ENCODE assay signal across 8 cellular contexts in genomic region chr12:53005215-53005985, GRCh38. TPM values are rescaled to one million over a fixed set of nuclear protein-coding genes. Genes with fewer than 3 reads are reported as not detected.
DNase-seq lines count a peak whose midpoint lies in the region; ATAC-seq and TF ChIP-seq lines count a peak whose summit lies in the region.

No MANE protein-coding gene starts in this region.

- DNase-seq in NCI-H510A treated with DMSO at 0.1 percent for 48 hours (lab: John Stamatoyannopoulos, UW) (peak; percentile 15), NCI-H510A (lab: John Stamatoyannopoulos, UW) (no peak), endothelial cell (ENCODE audit: low spot score) (peak; percentile 17), natural killer cell (no peak), iPS-NIHi7 (ENCODE audit: extremely low spot score) (no peak), NCI-H2171 (lab: John Stamatoyannopoulos, UW) (no peak)

- peak overlapping the region; percentile 87 for H3K9ac ChIP-seq in SU-DHL-6 (ENCODE audit: low read length)

- peaks cover 24% of the 10 kb centered on the region for H3K36me3 ChIP-seq in SU-DHL-6 (ENCODE audit: low read length)

- no peaks in the 10 kb centered on the region for H3K9me2 ChIP-seq in SU-DHL-6 (replicated peaks; ENCODE audit: insufficient read depth, low read length)

- peaks cover 41% of the 10 kb centered on the region for H3K79me2 ChIP-seq in SU-DHL-6 (ENCODE audit: insufficient read depth, low read length)

- peaks cover 24% of the 10 kb centered on the region for H4K20me1 ChIP-seq in SU-DHL-6 (ENCODE audit: low read depth, low read length)

- H3K36me3 Mint-ChIP-seq in endothelial cell (ENCODE audit: low read depth, unreplicated experiment) (peaks cover 4% of the 10 kb centered on the region), natural killer cell (no peaks in the 10 kb centered on the region)

- H3K9me3 Mint-ChIP-seq in endothelial cell (ENCODE audit: unreplicated experiment), result no peaks in the 10 kb centered on the region
- no peaks in the 10 kb centered on the region for H3K9me3 Mint-ChIP-seq in natural killer cell

- H3K4me3 Mint-ChIP-seq in endothelial cell (ENCODE audit: unreplicated experiment) (peak overlapping the region; percentile 99), natural killer cell (peak overlapping the region; percentile 97)

- ATAC-seq in natural killer cell (no peak), GM21423 (IDR thresholded peaks at IDR 0.05; ENCODE audit: unreplicated experiment) (no peak)

- H3K9me3 ChIP-seq in SU-DHL-6 (ENCODE audit: insufficient read depth, low read length), result no peaks in the 10 kb centered on the region

- intact Hi-C loops in natural killer cell (cut with micrococcal nuclease), result loop anchor here (5.0 kb wide), 1 partner anchor 42 kb away; no protein-coding TSS in a partner anchor

- no peak for TF ChIP-seq CTCF in SU-DHL-6 (IDR thresholded peaks at IDR 0.05; ENCODE audit: insufficient read depth, low read length, poor library complexity, severe bottlenecking)
- TF ChIP-seq CTCF in endothelial cell (IDR thresholded peaks at IDR 0.05; ENCODE audit: unreplicated experiment), result no peak
- no peak for TF ChIP-seq CTCF in natural killer cell (IDR thresholded peaks at IDR 0.05)

- H3K4me1 Mint-ChIP-seq in endothelial cell (ENCODE audit: unreplicated experiment) (peaks cover 19% of the 10 kb centered on the region), natural killer cell (peaks cover 32 to 34% of the 10 kb centered on the region in 2 donors)

- peak overlapping the region; percentile 82 for H2AFZ ChIP-seq in SU-DHL-6 (ENCODE audit: low read depth, low read length, severe bottlenecking)

- H3K27ac Mint-ChIP-seq in endothelial cell (ENCODE audit: unreplicated experiment) (peak overlapping the region; percentile 96), natural killer cell (peak overlapping the region; percentile 97 to 99)

- no peaks in the 10 kb centered on the region for H3K27me3 ChIP-seq in SU-DHL-6 (ENCODE audit: low read length)

- H3K27me3 Mint-ChIP-seq in endothelial cell (ENCODE audit: unreplicated experiment), result peaks cover 9% of the 10 kb centered on the region
- H3K27me3 Mint-ChIP-seq in natural killer cell (ENCODE audit: low read depth in 2 of 2), result no peaks in the 10 kb centered on the region

- H3K4me3 ChIP-seq in SU-DHL-6 (ENCODE audit: insufficient read depth, low read length, poor library complexity, severe bottlenecking), result peak overlapping the region; percentile 92

- H3K4me2 ChIP-seq in SU-DHL-6 (ENCODE audit: low read depth, low read length, poor library complexity, severe bottlenecking), result peak overlapping the region; percentile 86

- H3K27ac ChIP-seq in SU-DHL-6 (ENCODE audit: low read depth, low read length), result peak overlapping the region; percentile 45; the same call in 1 of the 2 replicates

- peaks cover 9% of the 10 kb centered on the region for H3F3A ChIP-seq in SU-DHL-6 (ENCODE audit: insufficient read depth)

RNA-seq across cellular contexts. Expression of gene EIF4B, which starts 0.9 kb away (rescaled TPM):
- total RNA-seq in endothelial cell (ENCODE audit: unreplicated experiment), result 629 TPM
- 100 to 1,000 TPM; 505 to 537 (median 518) TPM for total RNA-seq in natural killer cell

RNA-seq across cellular contexts. Expression of gene TNS2, which starts 44.5 kb away (rescaled TPM):
- total RNA-seq in endothelial cell (ENCODE audit: unreplicated experiment) (112 TPM), natural killer cell (1 to 10 TPM in 2 of 3 donors, under 1 TPM in 1; 0.95 to 1.8 (median 1.0) TPM)

RNA-seq across cellular contexts. Expression of gene KRT18, which starts 56.5 kb away (rescaled TPM):
- 195 TPM for total RNA-seq in endothelial cell (ENCODE audit: unreplicated experiment)
- 1 to 10 TPM in 1 of 3 donors, under 1 TPM in 1, not detected in 1; 0.24 to 2.5 TPM for total RNA-seq in natural killer cell

Comparison
In these comparisons a context has a peak if more than half of its experiments do, and no peak if none do; other contexts are left out.
1. DNase-seq: peak in NCI-H510A treated with DMSO at 0.1 percent for 48 hours (single experiment) and endothelial cell (single experiment); none in NCI-H510A (single experiment), natural killer cell (single experiment), iPS-NIHi7 (single experiment) and NCI-H2171 (single experiment).
2. RNA of gene TNS2, which starts 44.5 kb away (total RNA-seq): 112 TPM in endothelial cell (single experiment); 0.95 to 1.8 TPM in natural killer cell; every median in the first group is over 10 times any median in the second.
3. RNA of gene KRT18, which starts 56.5 kb away (total RNA-seq): 195 TPM in endothelial cell (single experiment); 0.24 to 2.5 TPM in natural killer cell; every median in the first group is over 10 times any median in the second.